In genomic region chr12:104412681-104413080, GRCh38 we compare ENCODE assay signal across 18 cellular contexts.
"Had no signal": no experiment of that assay in that cellular context is flagged by ENCODE, and none has a peak within 500 bp of the region (broad histone marks: within the 10 kb centered on the region; RNA-seq: fewer than 3 reads in every experiment).

No MANE protein-coding gene starts in this region.

- H3K36me3 Mint-ChIP-seq: activated naive CD8-positive, alpha-beta T cell; naive thymus-derived CD4-positive, alpha-beta T cell had no signal

- H3K4me3 Mint-ChIP-seq: activated naive CD8-positive, alpha-beta T cell; activated T-helper 1 cell treated with anti-CD3 and anti-CD28 coated beads, Interleukin-12 subunit alpha, Interleukin-12 subunit beta, Interleukin-2, Interleukin-4 antibody, amounts not matched to agents 30 ng/mL and 10 ng/mL and 1 ng/mL, durations not matched to agents 14 hours and 24 hours and 36 hours; naive thymus-derived CD4-positive, alpha-beta T cell; neural crest cell had no signal

- H3K27me3 ChIP-seq: transverse colon had no signal

- H3K27ac Mint-ChIP-seq: activated naive CD8-positive, alpha-beta T cell; activated T-helper 1 cell treated with anti-CD3 and anti-CD28 coated beads, Interleukin-12 subunit alpha, Interleukin-12 subunit beta, Interleukin-2, Interleukin-4 antibody, amounts not matched to agents 30 ng/mL and 10 ng/mL and 1 ng/mL, durations not matched to agents 14 hours and 24 hours and 36 hours had no signal

- H3K9me3 ChIP-seq: lower lobe of right lung, prostate gland, transverse colon had no signal

- H3K9me3 Mint-ChIP-seq: activated T-helper 1 cell treated with anti-CD3 and anti-CD28 coated beads, Interleukin-12 subunit alpha, Interleukin-12 subunit beta, Interleukin-2, Interleukin-4 antibody, amounts not matched to agents 30 ng/mL and 10 ng/mL and 1 ng/mL, durations not matched to agents 14 hours and 24 hours and 36 hours had no signal

- DNase-seq: activated CD4-positive, alpha-beta T cell treated with anti-CD3 and anti-CD28 coated beads for 4 hours; activated CD4-positive, CD25-positive, alpha-beta regulatory T cell; activated gamma-delta T cell treated with Interleukin-2 at 50 U/mL for 16 hours; amniotic stem cell; cerebellar nuclear complex; cortex of kidney; erythroblast; kidney; lower lobe of right lung; naive thymus-derived CD4-positive, alpha-beta T cell; stimulated activated CD4-positive, alpha-beta T cell treated with anti-CD3 and anti-CD28 coated beads, Interleukin-12 subunit alpha, Interleukin-12 subunit beta, amount 100 ng/mL, for 4 hours; stimulated activated CD4-positive, alpha-beta T cell treated with anti-CD3 and anti-CD28 coated beads, Interleukin-4, amount 100 ng/mL, for 4 hours; T-helper 9 cell; transverse colon had no signal

- H3K4me3 ChIP-seq: lower lobe of right lung, prostate gland, transverse colon had no signal

- H3K27ac ChIP-seq: lower lobe of right lung, prostate gland, transverse colon had no signal

- H3K27me3 Mint-ChIP-seq: activated naive CD8-positive, alpha-beta T cell had no signal

- H3K36me3 ChIP-seq: lower lobe of right lung, prostate gland, transverse colon had no signal

- H3K4me1 Mint-ChIP-seq: naive thymus-derived CD4-positive, alpha-beta T cell; neural crest cell had no signal

- H3K4me1 ChIP-seq: lower lobe of right lung, prostate gland, transverse colon had no signal

- ATAC-seq: lower lobe of right lung; naive thymus-derived CD4-positive, alpha-beta T cell had no signal
